14 cellular contexts compared by ENCODE assay signal in the genomic region with DNA sequence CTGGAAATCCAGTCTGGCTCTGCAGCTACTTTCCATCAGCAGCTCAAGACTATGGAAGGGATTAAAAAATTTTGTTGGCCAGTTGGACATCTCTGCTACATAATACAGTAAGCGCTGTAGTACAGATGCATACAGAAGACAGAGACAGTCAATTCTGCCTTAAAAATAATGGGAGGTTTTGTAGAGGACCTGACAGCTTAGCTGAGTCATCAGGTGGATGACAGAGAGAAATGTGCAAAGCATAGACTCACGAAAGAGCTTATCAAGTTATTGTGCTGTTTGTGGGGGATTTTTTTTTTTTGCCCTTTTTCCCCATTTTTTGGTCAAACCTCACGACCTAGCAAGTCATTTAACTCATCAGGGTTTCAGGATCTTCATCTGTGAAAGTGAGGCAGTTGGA.
"Had no signal": no experiment of that assay in that cellular context is flagged by ENCODE, and none has a peak within 500 bp of the region (broad histone marks: within the 10 kb centered on the region; RNA-seq: fewer than 3 reads in every experiment).

No MANE protein-coding gene starts in this region.

- FAIRE-seq: bronchial epithelial cell, keratinocyte, small intestine had no signal

- H3K9me3 ChIP-seq: testis, uterus had no signal

- H3K36me3 ChIP-seq: uterus had no signal

- H3K27ac ChIP-seq: uterus, VCaP had no signal

- H3K4me3 ChIP-seq: testis, uterus had no signal

- DNase-seq: activated gamma-delta T cell; cortex of kidney; endodermal cell; left colon; nucleus accumbens; posterior cingulate gyrus; small intestine; stimulated activated CD4-positive, alpha-beta T cell treated with anti-CD3 and anti-CD28 coated beads, Interleukin-2, amount 100 ng/mL, for 24 hours; testis; trophoblast cell; uterus had no signal

- H3K4me1 ChIP-seq: uterus had no signal

- H3K27me3 ChIP-seq: testis, uterus had no signal
